ENCODE assay signal across 1 cellular context in genomic region chr18:2984703-2985261, GRCh38.
A peak's percentile ranks its signal among the peaks of the same experiment; 100 is the strongest.
TF ChIP-seq lines count a peak whose summit lies in the region.

No MANE protein-coding gene starts in this region.

TF ChIP-seq in HepG2, 621 proteins besides CTCF, POLR2A, EP300 and RAD21 (continued from another document and continues in another):
- TF ChIP-seq ZBTB40 (IDR thresholded peaks at IDR 0.05) (no peak), ZBTB40 (CRISPR knock-in tag; IDR thresholded peaks at IDR 0.05) (no peak), HOMEZ (CRISPR knock-in tag; IDR thresholded peaks at IDR 0.05; ENCODE audit: low read depth) (0 out of 2 replicates have a peak, but pooled peaks have one; percentile 32), POGZ (CRISPR knock-in tag; IDR thresholded peaks at IDR 0.05) (peak; percentile 76), AHDC1 (CRISPR knock-in tag; IDR thresholded peaks at IDR 0.05; ENCODE audit: borderline replicate concordance) (peak; percentile 52), ZNF660 (CRISPR knock-in tag; IDR thresholded peaks at IDR 0.05; ENCODE audit: borderline replicate concordance, low read depth) (no peak), ZNF740 (CRISPR knock-in tag; IDR thresholded peaks at IDR 0.05) (no peak), GATAD1 (CRISPR knock-in tag; IDR thresholded peaks at IDR 0.05) (peak; percentile 48), NR1H2 (CRISPR knock-in tag; IDR thresholded peaks at IDR 0.05; ENCODE audit: borderline replicate concordance, low read depth) (no peak), RELA (CRISPR knock-in tag; IDR thresholded peaks at IDR 0.05) (peak; percentile 82; the same call in 1 of the 2 replicates), ZNF629 (CRISPR knock-in tag; conservative IDR thresholded peaks at IDR 0.05) (0 out of 2 replicates have a peak, but pooled peaks have one; percentile 12), POLR2G (IDR thresholded peaks at IDR 0.05; ENCODE audit: low read depth, low read length) (peak; percentile 32; the same call in 1 of the 2 replicates), PATZ1 (CRISPR knock-in tag; IDR thresholded peaks at IDR 0.05) (peak; percentile 93), GZF1 (CRISPR knock-in tag; IDR thresholded peaks at IDR 0.05) (no peak), NFAT5 (CRISPR knock-in tag; IDR thresholded peaks at IDR 0.05) (no peak), BCL3 (CRISPR knock-in tag; IDR thresholded peaks at IDR 0.05) (no peak), REPIN1 (CRISPR knock-in tag; IDR thresholded peaks at IDR 0.05; ENCODE audit: borderline replicate concordance, low read depth) (no peak), ZFP91 (CRISPR knock-in tag; IDR thresholded peaks at IDR 0.05; ENCODE audit: borderline replicate concordance) (0 out of 2 replicates have a peak, but pooled peaks have one; percentile 25), ZNF180 (CRISPR knock-in tag; IDR thresholded peaks at IDR 0.05; ENCODE audit: borderline replicate concordance, low read depth) (no peak), PHF20 (CRISPR knock-in tag; IDR thresholded peaks at IDR 0.05) (no peak), ERF (CRISPR knock-in tag; IDR thresholded peaks at IDR 0.05) (peak; percentile 81; the same call in 1 of the 2 replicates), BORCS8-MEF2B (CRISPR knock-in tag; IDR thresholded peaks at IDR 0.05) (no peak)
